ENCODE assay signal across 1 cellular context in genomic region chr19:55461259-55461973, GRCh38.
TF ChIP-seq lines count a peak whose summit lies in the region.

ISOC2 (minus strand) TSS chr19:55461642; CDS start chr19:55456486, 5,156 bp downstream.

TF ChIP-seq in GM23338, 12 proteins besides CTCF, POLR2A, EP300 and RAD21:
- TF ChIP-seq ZNF462 (CRISPR knock-in tag; IDR thresholded peaks at IDR 0.05) (no peak), REST (IDR thresholded peaks at IDR 0.05; ENCODE audit: unreplicated experiment) (no peak), ETS1 (IDR thresholded peaks at IDR 0.05) (no peak; the same call in 1 of the 2 replicates), CREB1 (CRISPR knock-in tag; IDR thresholded peaks at IDR 0.05; ENCODE audit: low read depth) (peak; percentile 76), JUNB (IDR thresholded peaks at IDR 0.05; ENCODE audit: unreplicated experiment) (no peak), NANOG (IDR thresholded peaks at IDR 0.05; ENCODE audit: borderline replicate concordance) (no peak), POLR2AphosphoS5 (IDR thresholded peaks at IDR 0.05; ENCODE audit: low read depth) (peak; percentile 81), STAT1 (IDR thresholded peaks at IDR 0.05; ENCODE audit: unreplicated experiment) (no peak), ZNF114 (CRISPR knock-in tag; IDR thresholded peaks at IDR 0.05) (0 out of 2 replicates have a peak, but pooled peaks have one; percentile 66), ZNF331 (CRISPR knock-in tag; IDR thresholded peaks at IDR 0.05; ENCODE audit: low read depth) (no peak), EZH2 (IDR thresholded peaks at IDR 0.05; ENCODE audit: low read depth, unreplicated experiment) (no peak), EZH2phosphoT487 (IDR thresholded peaks at IDR 0.05; ENCODE audit: unreplicated experiment) (no peak)
